8 cellular contexts compared by ENCODE assay signal in the genomic region with DNA sequence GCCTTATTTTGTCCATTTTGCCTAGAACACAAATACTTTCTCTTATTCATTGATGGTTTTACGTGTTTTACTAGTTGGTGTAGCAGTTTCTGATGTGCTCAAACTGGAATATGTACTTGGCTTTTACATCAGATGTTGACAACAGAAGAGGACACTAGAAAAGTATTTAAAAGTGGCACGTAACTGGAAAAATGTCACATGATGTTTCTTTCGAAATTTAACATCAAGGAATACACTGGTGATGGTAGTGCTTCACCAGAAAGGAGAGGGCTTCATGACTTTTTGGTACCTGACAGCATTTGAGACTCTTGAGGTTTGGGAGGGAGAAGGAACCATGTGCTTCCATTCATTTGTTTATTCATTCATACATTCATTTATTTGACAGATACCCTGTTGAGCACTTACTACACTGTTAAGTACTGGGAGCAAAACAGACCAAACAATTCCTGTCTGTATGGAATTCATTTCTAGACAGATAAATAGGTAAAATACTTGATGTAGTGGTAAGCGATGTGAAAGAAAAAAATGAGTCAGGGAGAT. TPM values are rescaled to one million over a fixed set of nuclear protein-coding genes. Genes with fewer than 3 reads are reported as not detected.
DNase-seq lines count a peak whose midpoint lies in the region; ATAC-seq lines count a peak whose summit lies in the region.

No MANE protein-coding gene starts in this region.

- no peaks in the 10 kb centered on the region for H3K9me3 Mint-ChIP-seq in activated CD4-positive, alpha-beta T cell treated with anti-CD3 and anti-CD28 coated beads, Interleukin-2, amount 10 ng/mL, durations not matched to agents 24 days and 14 days
- H3K9me3 Mint-ChIP-seq in activated T-helper 1 cell treated with anti-CD3 and anti-CD28 coated beads, Interleukin-12 subunit alpha, Interleukin-12 subunit beta, Interleukin-2, Interleukin-4 antibody, amounts not matched to agents 30 ng/mL and 10 ng/mL and 1 ng/mL, durations not matched to agents 14 hours and 24 hours and 36 hours, result peaks cover 4% of the 10 kb centered on the region
- peaks cover 0 to 15% of the 10 kb centered on the region in 2 donors for H3K9me3 Mint-ChIP-seq in stimulated activated naive CD8-positive, alpha-beta T cell treated with anti-CD3 and anti-CD28 coated beads, Interleukin-15, amount 100 ng/mL, for 72 hours

- peaks cover 28% of the 10 kb centered on the region for H3K4me1 Mint-ChIP-seq in activated CD4-positive, alpha-beta T cell treated with anti-CD3 and anti-CD28 coated beads, Interleukin-2, amount 10 ng/mL, durations not matched to agents 24 days and 14 days
- peaks cover 30% of the 10 kb centered on the region for H3K4me1 Mint-ChIP-seq in activated T-helper 1 cell treated with anti-CD3 and anti-CD28 coated beads, Interleukin-12 subunit alpha, Interleukin-12 subunit beta, Interleukin-2, Interleukin-4 antibody, amounts not matched to agents 30 ng/mL and 10 ng/mL and 1 ng/mL, durations not matched to agents 14 hours and 24 hours and 36 hours (ENCODE audit: low read depth)
- H3K4me1 Mint-ChIP-seq in stimulated activated naive CD8-positive, alpha-beta T cell treated with anti-CD3 and anti-CD28 coated beads, Interleukin-15, amount 100 ng/mL, for 72 hours, result peaks cover 29% of the 10 kb centered on the region

- H3K9ac ChIP-seq in iPS-18a (ENCODE audit: low read length), result peak overlapping the region; percentile 79

- peaks cover 17% of the 10 kb centered on the region for H3K4me1 ChIP-seq in iPS-18a (ENCODE audit: control insufficient read depth, low read depth, low read length)

- intact Hi-C loops in activated CD4-positive, alpha-beta T cell treated with anti-CD3 and anti-CD28 coated beads, Interleukin-2, amount 10 ng/mL, durations not matched to agents 24 days and 14 days (cut with micrococcal nuclease), result loop anchor here (5.0 to 10.0 kb wide), 3 partner anchors 139 to 554 kb away; partner anchors contain the start of genes ATG16L1 and INPP5D
- intact Hi-C loops in activated T-helper 1 cell treated with anti-CD3 and anti-CD28 coated beads, Interleukin-12 subunit alpha, Interleukin-12 subunit beta, Interleukin-2, Interleukin-4 antibody, amounts not matched to agents 30 ng/mL and 10 ng/mL and 1 ng/mL, durations not matched to agents 14 hours and 24 hours and 36 hours (cut with micrococcal nuclease), result loop anchor here (5.0 kb wide), 5 partner anchors 49 to 1154 kb away; partner anchors contain the start of genes ATG16L1 and HJURP

- H3K27ac ChIP-seq in iPS-18a (ENCODE audit: low read length), result no peak overlapping the region

- H3K4me3 Mint-ChIP-seq in activated CD4-positive, alpha-beta T cell treated with anti-CD3 and anti-CD28 coated beads, Interleukin-2, amount 10 ng/mL, durations not matched to agents 24 days and 14 days, result peak overlapping the region; percentile 99
- peak overlapping the region; percentile 99 for H3K4me3 Mint-ChIP-seq in activated T-helper 1 cell treated with anti-CD3 and anti-CD28 coated beads, Interleukin-12 subunit alpha, Interleukin-12 subunit beta, Interleukin-2, Interleukin-4 antibody, amounts not matched to agents 30 ng/mL and 10 ng/mL and 1 ng/mL, durations not matched to agents 14 hours and 24 hours and 36 hours
- H3K4me3 Mint-ChIP-seq in stimulated activated naive CD8-positive, alpha-beta T cell treated with anti-CD3 and anti-CD28 coated beads, Interleukin-15, amount 100 ng/mL, for 72 hours, result peak overlapping the region; percentile 97 to 98

- peaks cover 5% of the 10 kb centered on the region for H3K27me3 Mint-ChIP-seq in activated CD4-positive, alpha-beta T cell treated with anti-CD3 and anti-CD28 coated beads, Interleukin-2, amount 10 ng/mL, durations not matched to agents 24 days and 14 days
- no peaks in the 10 kb centered on the region for H3K27me3 Mint-ChIP-seq in activated T-helper 1 cell treated with anti-CD3 and anti-CD28 coated beads, Interleukin-12 subunit alpha, Interleukin-12 subunit beta, Interleukin-2, Interleukin-4 antibody, amounts not matched to agents 30 ng/mL and 10 ng/mL and 1 ng/mL, durations not matched to agents 14 hours and 24 hours and 36 hours (ENCODE audit: insufficient read depth)
- H3K27me3 Mint-ChIP-seq in stimulated activated naive CD8-positive, alpha-beta T cell treated with anti-CD3 and anti-CD28 coated beads, Interleukin-15, amount 100 ng/mL, for 72 hours, result no peaks in the 10 kb centered on the region

- peak overlapping the region; percentile 92 for H3K27ac Mint-ChIP-seq in activated CD4-positive, alpha-beta T cell treated with anti-CD3 and anti-CD28 coated beads, Interleukin-2, amount 10 ng/mL, durations not matched to agents 24 days and 14 days
- H3K27ac Mint-ChIP-seq in activated T-helper 1 cell treated with anti-CD3 and anti-CD28 coated beads, Interleukin-12 subunit alpha, Interleukin-12 subunit beta, Interleukin-2, Interleukin-4 antibody, amounts not matched to agents 30 ng/mL and 10 ng/mL and 1 ng/mL, durations not matched to agents 14 hours and 24 hours and 36 hours, result peak overlapping the region; percentile 76
- peak overlapping the region in 1 of 2 donors; percentile 9 for H3K27ac Mint-ChIP-seq in stimulated activated naive CD8-positive, alpha-beta T cell treated with anti-CD3 and anti-CD28 coated beads, Interleukin-15, amount 100 ng/mL, for 72 hours

- ATAC-seq in stimulated activated naive CD8-positive, alpha-beta T cell treated with anti-CD3 and anti-CD28 coated beads, Interleukin-15, amount 100 ng/mL, for 72 hours, result no peak

- peak overlapping the region; percentile 90 for H3K4me3 ChIP-seq in iPS-18a (ENCODE audit: low read length)

- H3K27me3 ChIP-seq in iPS-18a (ENCODE audit: control insufficient read depth, insufficient read depth, low read length), result no peaks in the 10 kb centered on the region

- H3K9me3 ChIP-seq in iPS-18a (ENCODE audit: control insufficient read depth, low read depth, low read length), result no peaks in the 10 kb centered on the region

- peaks cover 8% of the 10 kb centered on the region for H3K36me3 ChIP-seq in iPS-18a (ENCODE audit: control insufficient read depth, low read depth, low read length)

- no peak for DNase-seq in activated CD4-positive, alpha-beta T cell treated with anti-CD3 and anti-CD28 coated beads, Interleukin-2, amount 10 ng/mL, durations not matched to agents 24 days and 14 days
- no peak for DNase-seq in activated CD4-positive, alpha-beta T cell treated with anti-CD3 and anti-CD28 coated beads, Interleukin-2, amount 50 U/mL, for 1 hour
- no peak for DNase-seq in activated T-helper 1 cell treated with anti-CD3 and anti-CD28 coated beads, Interleukin-12 subunit alpha, Interleukin-12 subunit beta, Interleukin-2, Interleukin-4 antibody, amounts not matched to agents 30 ng/mL and 10 ng/mL and 1 ng/mL, durations not matched to agents 14 hours and 24 hours and 36 hours (ENCODE audit: low spot score)
- DNase-seq in stimulated activated naive CD8-positive, alpha-beta T cell treated with anti-CD3 and anti-CD28 coated beads, Interleukin-15, amount 100 ng/mL, for 72 hours, result no peak
- DNase-seq in NCI-H187 (lab: John Stamatoyannopoulos, UW), result no peak
- no peak for DNase-seq in NCI-H774 (lab: John Stamatoyannopoulos, UW)
- DNase-seq in stimulated activated CD4-positive, alpha-beta T cell treated with anti-CD3 and anti-CD28 coated beads, Interleukin-1b, Interleukin-23, amount 100 ng/mL, for 48 hours, result no peak

- H3K36me3 Mint-ChIP-seq in activated CD4-positive, alpha-beta T cell treated with anti-CD3 and anti-CD28 coated beads, Interleukin-2, amount 10 ng/mL, durations not matched to agents 24 days and 14 days (ENCODE audit: low read depth), result peaks cover 24% of the 10 kb centered on the region
- peaks cover 26% of the 10 kb centered on the region for H3K36me3 Mint-ChIP-seq in activated T-helper 1 cell treated with anti-CD3 and anti-CD28 coated beads, Interleukin-12 subunit alpha, Interleukin-12 subunit beta, Interleukin-2, Interleukin-4 antibody, amounts not matched to agents 30 ng/mL and 10 ng/mL and 1 ng/mL, durations not matched to agents 14 hours and 24 hours and 36 hours (ENCODE audit: low read depth)

RNA-seq across cellular contexts. Expression of gene GIGYF2, which starts 1.5 kb away (rescaled TPM):
- 71.9 and 72.0 TPM in 2 replicates for total RNA-seq in activated CD4-positive, alpha-beta T cell treated with anti-CD3 and anti-CD28 coated beads, Interleukin-2, amount 10 ng/mL, durations not matched to agents 24 days and 14 days
- 71.1 and 74.6 TPM in 2 replicates for total RNA-seq in activated T-helper 1 cell treated with anti-CD3 and anti-CD28 coated beads, Interleukin-12 subunit alpha, Interleukin-12 subunit beta, Interleukin-2, Interleukin-4 antibody, amounts not matched to agents 30 ng/mL and 10 ng/mL and 1 ng/mL, durations not matched to agents 14 hours and 24 hours and 36 hours
